In the genomic region with DNA sequence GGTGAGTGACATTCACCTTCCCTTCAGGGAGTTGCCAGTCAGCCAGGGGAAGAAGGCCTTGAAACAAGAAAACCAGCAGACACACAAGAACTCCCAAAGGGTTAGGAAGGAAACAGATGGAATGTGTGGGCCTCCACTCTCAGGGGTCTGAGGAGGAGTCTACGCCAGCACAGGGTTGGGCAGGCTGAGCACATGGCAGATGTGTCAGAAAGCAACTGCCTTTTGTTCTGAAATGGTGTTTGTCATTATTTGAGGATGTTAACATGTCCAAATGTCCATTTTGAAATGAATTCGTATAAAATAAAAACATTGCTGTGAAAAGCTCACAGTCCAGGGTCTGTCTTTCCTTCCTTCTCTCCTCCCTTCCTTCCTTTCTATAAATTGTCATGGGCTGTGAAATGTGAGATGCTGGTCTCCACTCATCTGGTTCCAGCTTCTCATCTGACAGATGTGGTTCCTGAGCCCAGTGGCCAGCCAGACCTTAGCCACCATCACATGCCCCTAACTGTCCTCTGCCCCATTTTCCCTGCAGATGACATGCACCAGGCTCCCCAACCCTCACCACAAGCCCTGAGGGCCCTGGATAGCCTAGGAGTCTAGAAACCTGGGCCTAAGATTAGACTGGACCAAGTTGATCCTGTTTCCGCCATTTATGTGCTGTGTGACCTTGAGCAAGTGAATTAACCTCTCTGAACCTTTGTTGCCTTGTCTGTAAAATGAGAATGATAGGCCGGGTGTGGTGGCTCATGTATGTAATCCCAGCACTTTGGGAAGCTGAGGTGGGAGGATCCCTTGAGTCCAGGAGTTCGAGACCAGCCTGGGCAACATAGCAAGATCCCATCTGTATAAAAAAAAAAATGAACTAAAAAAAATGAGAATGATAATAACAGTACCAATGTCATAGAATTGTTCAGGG, we compare ENCODE assay signal across 1 cellular context.
TF ChIP-seq lines count a peak whose summit lies in the region.

No MANE protein-coding gene starts in this region.

TF ChIP-seq in endothelial cell of umbilical vein, 7 proteins besides CTCF, POLR2A, EP300 and RAD21:
- TF ChIP-seq JUN (IDR thresholded peaks at IDR 0.05; ENCODE audit: borderline replicate concordance, insufficient read depth, insufficient read length, low read depth) (no peak), EZH2 (IDR thresholded peaks at IDR 0.05; ENCODE audit: borderline replicate concordance, low read depth, low read length, severe bottlenecking) (no peak), FOS (IDR thresholded peaks at IDR 0.05; ENCODE audit: borderline replicate concordance, insufficient read depth, low read length) (no peak), POLR2AphosphoS5 (IDR thresholded peaks at IDR 0.05; ENCODE audit: insufficient read depth, low read depth, low read length) (no peak), GATA2 (IDR thresholded peaks at IDR 0.05; ENCODE audit: insufficient read depth, insufficient read length, low read depth, low read length) (no peak), MYC (IDR thresholded peaks at IDR 0.05; ENCODE audit: low read depth, low read length) (no peak)
- TF ChIP-seq, protein P1, sequence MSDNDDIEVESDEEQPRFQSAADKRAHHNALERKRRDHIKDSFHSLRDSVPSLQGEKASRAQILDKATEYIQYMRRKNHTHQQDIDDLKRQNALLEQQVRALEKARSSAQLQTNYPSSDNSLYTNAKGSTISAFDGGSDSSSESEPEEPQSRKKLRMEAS (IDR thresholded peaks at IDR 0.05; ENCODE audit: insufficient read depth, insufficient read length): peak; percentile 62
TF ChIP-seq in endothelial cell of umbilical vein: peak in this region for 1.
